Comparison of ENCODE assay signal across 3 cellular contexts in genomic region chr11:78773503-78773902, GRCh38.
"Had no signal": no experiment of that assay in that cellular context is flagged by ENCODE, and none has a peak within 500 bp of the region (broad histone marks: within the 10 kb centered on the region; RNA-seq: fewer than 3 reads in every experiment).

No MANE protein-coding gene starts in this region.

- DNase-seq: H9, KBM-7 had no signal

- ATAC-seq: GM23338 had no signal
